Comparison of ENCODE assay signal across 15 cellular contexts in the genomic region with DNA sequence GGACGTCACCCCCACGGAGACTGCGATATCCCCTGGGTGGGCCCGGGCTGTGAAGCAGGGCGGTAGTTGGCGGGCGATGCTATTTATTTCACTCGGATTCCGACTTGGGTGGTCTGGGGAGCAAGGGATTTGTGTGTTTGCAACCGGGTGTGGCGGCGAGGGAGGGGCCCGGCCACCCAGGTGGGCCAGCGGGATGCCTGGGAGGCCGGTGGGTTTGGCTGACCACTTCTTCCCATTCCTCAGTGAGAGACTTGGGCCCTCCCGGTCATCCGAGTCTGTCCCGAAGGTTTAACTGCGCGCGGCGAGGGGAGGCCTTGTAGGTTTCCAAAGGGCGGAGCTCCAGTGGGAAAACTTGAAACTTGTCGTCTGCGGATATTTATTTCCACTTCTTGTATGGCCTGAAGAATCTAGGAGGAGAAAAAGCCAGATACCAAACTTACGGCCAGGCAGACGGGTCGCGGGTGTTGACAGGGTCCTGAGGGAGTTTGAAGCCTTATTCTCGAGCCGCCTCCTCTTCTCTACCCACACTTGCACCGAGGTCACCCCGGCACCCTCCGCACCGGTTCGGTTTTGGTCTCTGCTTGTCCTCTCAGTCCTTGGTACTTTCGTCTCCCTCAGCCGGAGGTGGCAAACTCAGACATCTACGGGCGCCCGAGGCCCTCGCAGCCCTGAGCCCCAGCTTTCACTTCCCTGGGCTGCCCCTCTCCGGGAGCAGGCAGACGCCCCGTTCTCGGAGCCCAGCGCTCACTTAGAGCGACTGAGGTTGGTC.
"Had no signal": no experiment of that assay in that cellular context is flagged by ENCODE, and none has a peak within 500 bp of the region (broad histone marks: within the 10 kb centered on the region; RNA-seq: fewer than 3 reads in every experiment).

No MANE protein-coding gene starts in this region.

- H3K27me3 ChIP-seq: esophagus muscularis mucosa, upper lobe of left lung had no signal

- H3K27me3 Mint-ChIP-seq: activated naive CD4-positive, alpha-beta T cell treated with anti-CD3 and anti-CD28 coated beads, Interleukin-2, amount 50 U/mL, for 24 hours; stimulated activated naive CD8-positive, alpha-beta T cell treated with anti-CD3 and anti-CD28 coated beads, Interleukin-15, amount 100 ng/mL, for 72 hours had no signal

- H3K4me3 ChIP-seq: esophagus muscularis mucosa, upper lobe of left lung had no signal

- H3K4me1 ChIP-seq: esophagus muscularis mucosa, upper lobe of left lung had no signal

- H3K4me3 Mint-ChIP-seq: activated naive CD4-positive, alpha-beta T cell treated with anti-CD3 and anti-CD28 coated beads, Interleukin-2, amount 50 U/mL, for 24 hours; activated T-cell treated with anti-CD3 and anti-CD28 coated beads, Interleukin-2, amount 50 U/mL, for 4 hours; nephron; stimulated activated naive CD8-positive, alpha-beta T cell treated with anti-CD3 and anti-CD28 coated beads, Interleukin-15, amount 100 ng/mL, for 72 hours had no signal

- ATAC-seq: activated T-cell treated with anti-CD3 and anti-CD28 coated beads, Interleukin-2, amount 50 U/mL, for 4 hours; left ventricle myocardium superior had no signal

- H3K27ac ChIP-seq: esophagus muscularis mucosa, upper lobe of left lung had no signal

- FAIRE-seq: endometrium had no signal

- DNase-seq: activated CD4-positive, alpha-beta T cell treated with anti-CD3 and anti-CD28 coated beads, Interleukin-2, amount 50 U/mL, for 4 hours; activated effector memory CD4-positive, alpha-beta T cell treated with Interleukin-2 at 50 U/mL for 16 hours; activated T-cell treated with anti-CD3 and anti-CD28 coated beads, Interleukin-2, amount 50 U/mL, for 4 hours; hypothalamus; kidney glomerular epithelial cell; left ventricle myocardium superior; mesenchymal stem cell; occipital lobe; stimulated activated CD4-positive, alpha-beta T cell treated with anti-CD3 and anti-CD28 coated beads, Interleukin-1b, Interleukin-23, amount 100 ng/mL, for 48 hours; stimulated activated naive CD8-positive, alpha-beta T cell treated with anti-CD3 and anti-CD28 coated beads, Interleukin-15, amount 100 ng/mL, for 72 hours had no signal

- H3K9me3 Mint-ChIP-seq: activated naive CD4-positive, alpha-beta T cell treated with anti-CD3 and anti-CD28 coated beads, Interleukin-2, amount 50 U/mL, for 24 hours; activated T-cell treated with anti-CD3 and anti-CD28 coated beads, Interleukin-2, amount 50 U/mL, for 4 hours had no signal

- H3K27ac Mint-ChIP-seq: activated naive CD4-positive, alpha-beta T cell treated with anti-CD3 and anti-CD28 coated beads, Interleukin-2, amount 50 U/mL, for 24 hours; nephron had no signal
